In the genomic region with DNA sequence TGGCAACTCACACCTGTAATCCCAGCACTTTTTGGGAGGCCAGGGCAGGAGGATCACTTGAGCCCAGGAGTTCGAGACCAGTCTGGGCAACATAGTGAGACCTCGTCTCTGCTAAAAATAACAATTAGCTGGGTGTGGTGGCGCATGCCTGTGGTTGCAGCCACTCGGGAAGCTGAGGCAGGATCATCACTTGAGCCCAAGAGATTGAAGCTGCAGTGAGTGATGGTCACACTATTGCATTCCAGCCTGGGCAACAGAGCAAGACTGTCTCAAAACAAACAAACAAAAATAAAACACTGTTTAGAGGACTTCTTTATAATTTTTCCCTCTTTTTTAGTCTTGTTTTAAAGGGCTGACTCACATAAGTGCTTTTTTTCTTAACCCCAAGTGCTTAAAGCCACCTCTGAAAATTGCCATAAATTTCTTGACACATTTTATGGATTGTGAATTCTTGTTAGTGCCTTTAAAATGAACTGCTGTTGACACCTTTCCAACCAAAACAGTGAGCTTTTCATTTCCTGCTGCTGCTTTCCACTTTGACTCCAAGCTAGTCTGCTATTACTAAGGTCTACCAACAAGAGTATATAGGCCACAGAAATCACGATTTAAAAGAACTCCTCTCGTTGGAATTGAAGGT, we compare ENCODE assay signal across 21 cellular contexts. TPM values are rescaled to one million over a fixed set of nuclear protein-coding genes. Genes with fewer than 3 reads are reported as not detected.
DNase-seq lines count a peak whose midpoint lies in the region; ATAC-seq and TF ChIP-seq lines count a peak whose summit lies in the region.
"Had no signal": no experiment of that assay in that cellular context is flagged by ENCODE, and none has a peak within 500 bp of the region (broad histone marks: within the 10 kb centered on the region; RNA-seq: fewer than 3 reads in every experiment).

No MANE protein-coding gene starts in this region.

- ATAC-seq in activated naive CD4-positive, alpha-beta T cell treated with anti-CD3 and anti-CD28 coated beads, Interleukin-2, amount 50 U/mL, for 72 hours = no peak
- ATAC-seq in GM21723 (IDR thresholded peaks at IDR 0.05; ENCODE audit: unreplicated experiment) = no peak
- ATAC-seq: A549, PC-3 had no signal

- no peaks in the 10 kb centered on the region for H3K79me2 ChIP-seq in ACC112 (ENCODE audit: control insufficient read depth, insufficient read depth, low read length, unreplicated experiment)

- no peaks in the 10 kb centered on the region for H3K27me3 Mint-ChIP-seq in HFFc6 (ENCODE audit: insufficient read depth)
- H3K27me3 Mint-ChIP-seq: activated B cell treated with CpG ODN at 0.5 μM for 24 hours; activated naive CD4-positive, alpha-beta T cell treated with anti-CD3 and anti-CD28 coated beads, Interleukin-2, amount 10 ng/mL, durations not matched to agents 7 days and 5 days had no signal

- H3K27ac Mint-ChIP-seq in HFFc6 = peak overlapping the region; percentile 56; the same call in 1 of the 2 replicates
- H3K27ac Mint-ChIP-seq in activated naive CD4-positive, alpha-beta T cell treated with anti-CD3 and anti-CD28 coated beads, Interleukin-2, amount 50 U/mL, for 72 hours = no peak overlapping the region
- H3K27ac Mint-ChIP-seq: activated B cell treated with CpG ODN at 0.5 μM for 24 hours; activated naive CD4-positive, alpha-beta T cell treated with anti-CD3 and anti-CD28 coated beads, Interleukin-2, amount 10 ng/mL, durations not matched to agents 7 days and 5 days; neural progenitor cell had no signal

- no peak for TF ChIP-seq CTCF in HFFc6 (IDR thresholded peaks at IDR 0.05)

- no peak overlapping the region for H3K4me3 ChIP-seq in ACC112 (ENCODE audit: low read depth, low read length)
- H3K4me3 ChIP-seq: A549, neural progenitor cell had no signal

- H2AFZ ChIP-seq in ACC112 (ENCODE audit: low read length, unreplicated experiment) = no peak overlapping the region
- H2AFZ ChIP-seq: neural progenitor cell had no signal

- no peaks in the 10 kb centered on the region for H3K27me3 ChIP-seq in ACC112 (ENCODE audit: insufficient read depth, low read length)
- H3K27me3 ChIP-seq: neural progenitor cell had no signal

- peak overlapping the region; percentile 69 for H3K27ac ChIP-seq in ACC112 (ENCODE audit: low read depth, low read length)
- H3K27ac ChIP-seq: A549, KMS-11, neural progenitor cell had no signal

- peak; percentile 19 for DNase-seq in HFFc6
- DNase-seq in cerebellar cortex (ENCODE audit: low spot score) = peak; percentile 5
- DNase-seq in kidney tubule cell (ENCODE audit: low spot score) = peak; percentile 21
- no peak for DNase-seq in activated naive CD4-positive, alpha-beta T cell treated with anti-CD3 and anti-CD28 coated beads, Interleukin-2, amount 50 U/mL, for 72 hours (ENCODE audit: low spot score in 2 of 2)
- no peak for DNase-seq in inferior parietal cortex (ENCODE audit: extremely low spot score)
- DNase-seq in NCI-H1417 treated with DMSO at 0.1 percent for 48 hours (lab: John Stamatoyannopoulos, UW) = no peak
- DNase-seq: activated B cell treated with CpG ODN at 0.5 μM for 24 hours; activated naive CD4-positive, alpha-beta T cell treated with anti-CD3 and anti-CD28 coated beads, Interleukin-2, amount 10 ng/mL, durations not matched to agents 7 days and 5 days; Calu3; cerebellar nuclear complex; GOT3; mammary epithelial cell; NCI-H1694 treated with DMSO at 0.1 percent for 48 hours; NCI-H524 treated with DMSO at 0.1 percent for 48 hours; PC-3; stimulated activated naive CD4-positive, alpha-beta T cell had no signal

- peaks cover 18% of the 10 kb centered on the region for H3K36me3 ChIP-seq in ACC112 (ENCODE audit: insufficient read depth, low read length)

- H3K4me3 Mint-ChIP-seq in HFFc6 = no peak overlapping the region
- H3K4me3 Mint-ChIP-seq: activated B cell treated with CpG ODN at 0.5 μM for 24 hours; activated naive CD4-positive, alpha-beta T cell treated with anti-CD3 and anti-CD28 coated beads, Interleukin-2, amount 10 ng/mL, durations not matched to agents 7 days and 5 days; neural progenitor cell had no signal

- no peaks in the 10 kb centered on the region for H3K9me3 Mint-ChIP-seq in HFFc6
- no peaks in the 10 kb centered on the region for H3K9me3 Mint-ChIP-seq in activated naive CD4-positive, alpha-beta T cell treated with anti-CD3 and anti-CD28 coated beads, Interleukin-2, amount 50 U/mL, for 72 hours
- H3K9me3 Mint-ChIP-seq: activated B cell treated with CpG ODN at 0.5 μM for 24 hours; activated naive CD4-positive, alpha-beta T cell treated with anti-CD3 and anti-CD28 coated beads, Interleukin-2, amount 10 ng/mL, durations not matched to agents 7 days and 5 days; neural progenitor cell had no signal

- peaks cover 7% of the 10 kb centered on the region for H3K4me1 Mint-ChIP-seq in HFFc6 (ENCODE audit: low read depth)
- H3K4me1 Mint-ChIP-seq: activated B cell treated with CpG ODN at 0.5 μM for 24 hours; activated naive CD4-positive, alpha-beta T cell treated with anti-CD3 and anti-CD28 coated beads, Interleukin-2, amount 10 ng/mL, durations not matched to agents 7 days and 5 days; neural progenitor cell had no signal

- peaks cover 18% of the 10 kb centered on the region for H3K36me3 Mint-ChIP-seq in HFFc6 (ENCODE audit: low read depth)
- no peaks in the 10 kb centered on the region for H3K36me3 Mint-ChIP-seq in activated naive CD4-positive, alpha-beta T cell treated with anti-CD3 and anti-CD28 coated beads, Interleukin-2, amount 50 U/mL, for 72 hours

- peaks cover 13% of the 10 kb centered on the region for H3K4me1 ChIP-seq in ACC112 (ENCODE audit: control insufficient read depth, insufficient read depth, low read length, unreplicated experiment)
- H3K4me1 ChIP-seq: A549, neural progenitor cell had no signal

RNA-seq across cellular contexts. Expression of a gene that starts 41.7 kb away (rescaled TPM):
- total RNA-seq in HFFc6 (2021; fragmentation: NEBNext Ultra II Directional; extraction: Animal tissue kit (Norgen Biotek cat#: 25700)) = 10 to 100 TPM; 18.0 to 20.3 (median 18.4) TPM
- 10 to 100 TPM; 13.2 to 18.1 TPM for total RNA-seq in activated naive CD4-positive, alpha-beta T cell treated with anti-CD3 and anti-CD28 coated beads, Interleukin-2, amount 50 U/mL, for 72 hours

RNA-seq across cellular contexts. Expression of a gene that starts 47.6 kb away (rescaled TPM):
- 10 to 100 TPM; 69.9 to 84.1 (median 75.3) TPM for total RNA-seq in HFFc6 (2021; fragmentation: NEBNext Ultra II Directional; extraction: Animal tissue kit (Norgen Biotek cat#: 25700))
- total RNA-seq in activated naive CD4-positive, alpha-beta T cell treated with anti-CD3 and anti-CD28 coated beads, Interleukin-2, amount 50 U/mL, for 72 hours = 10 to 100 TPM; 45.3 to 46.1 TPM

Comparison
In these comparisons a context has a peak if more than half of its experiments do, and no peak if none do; other contexts are left out.
1. DNase-seq: peak in HFFc6 (single experiment), cerebellar cortex (single experiment) and kidney tubule cell (single experiment); none in activated naive CD4-positive, alpha-beta T cell treated with anti-CD3 and anti-CD28 coated beads, Interleukin-2, amount 50 U/mL, for 72 hours (0 of 2), inferior parietal cortex (single experiment) and NCI-H1417 treated with DMSO at 0.1 percent for 48 hours (single experiment).